Comparison of ENCODE assay signal across 1 cellular context in genomic region chr3:146067048-146067447, GRCh38.
TF ChIP-seq lines count a peak whose summit lies in the region.

No MANE protein-coding gene starts in this region.

TF ChIP-seq in GM23338, 12 proteins besides CTCF, POLR2A, EP300 and RAD21 (continued from another document):
- no peak for TF ChIP-seq ZNF462 (CRISPR knock-in tag; IDR thresholded peaks at IDR 0.05)
- TF ChIP-seq ZNF114 (CRISPR knock-in tag; IDR thresholded peaks at IDR 0.05) = no peak
